Comparison of ENCODE assay signal across 7 cellular contexts in genomic region chr22:45226681-45227186, GRCh38. TPM values are rescaled to one million over a fixed set of nuclear protein-coding genes. Genes with fewer than 3 reads are reported as not detected.
DNase-seq lines count a peak whose midpoint lies in the region; ATAC-seq lines count a peak whose summit lies in the region.

No MANE protein-coding gene starts in this region.

- no peaks in the 10 kb centered on the region for H3K27me3 Mint-ChIP-seq in stimulated activated memory B cell treated with anti-CD40 and anti-IgM and Interleukin-4, amounts not matched to agents 10 μg/mL and 1 μg/mL and 100 μg/mL, for 72 hours

- no peak overlapping the region for H3K4me3 Mint-ChIP-seq in stimulated activated memory B cell treated with anti-CD40 and anti-IgM and Interleukin-4, amounts not matched to agents 10 μg/mL and 1 μg/mL and 100 μg/mL, for 72 hours

- no peaks in the 10 kb centered on the region for H3K9me3 Mint-ChIP-seq in stimulated activated memory B cell treated with anti-CD40 and anti-IgM and Interleukin-4, amounts not matched to agents 10 μg/mL and 1 μg/mL and 100 μg/mL, for 72 hours

- ATAC-seq in left ventricle myocardium superior (peak; percentile 31), GM18502 (IDR thresholded peaks at IDR 0.05; ENCODE audit: poor library complexity, unreplicated experiment) (no peak), HG03175 (IDR thresholded peaks at IDR 0.05; ENCODE audit: unreplicated experiment) (no peak)
- ATAC-seq in stimulated activated memory B cell treated with anti-CD40 and anti-IgM and Interleukin-4, amounts not matched to agents 10 μg/mL and 1 μg/mL and 100 μg/mL, for 72 hours = no peak

- DNase-seq in HT-29 (ENCODE audit: low spot score) (peak; percentile 63), SW480 (ENCODE audit: low spot score) (peak; percentile 42), left ventricle myocardium superior (no peak), DMS53 treated with DMSO at 0.1 percent for 48 hours (lab: John Stamatoyannopoulos, UW; ENCODE audit: unreplicated experiment) (no peak)

- intact Hi-C loops in left ventricle myocardium superior (cut with micrococcal nuclease) = no loop called here

- H3K36me3 Mint-ChIP-seq in stimulated activated memory B cell treated with anti-CD40 and anti-IgM and Interleukin-4, amounts not matched to agents 10 μg/mL and 1 μg/mL and 100 μg/mL, for 72 hours = peaks cover 5% of the 10 kb centered on the region

- H3K27ac Mint-ChIP-seq in stimulated activated memory B cell treated with anti-CD40 and anti-IgM and Interleukin-4, amounts not matched to agents 10 μg/mL and 1 μg/mL and 100 μg/mL, for 72 hours = peak overlapping the region; percentile 22

- H3K4me1 Mint-ChIP-seq in stimulated activated memory B cell treated with anti-CD40 and anti-IgM and Interleukin-4, amounts not matched to agents 10 μg/mL and 1 μg/mL and 100 μg/mL, for 72 hours = peaks cover 80% of the 10 kb centered on the region

RNA-seq across cellular contexts. Expression of gene KIAA0930, which starts 14.0 kb away (rescaled TPM):
- 43.2 and 49.0 TPM in 2 replicates for total RNA-seq in HT-29 (2014; rRNA removed; shearing (Covaris generic))
- 24.1 TPM for total RNA-seq in left ventricle myocardium superior

RNA-seq across cellular contexts. Expression of gene UPK3A, which starts 58.0 kb away (rescaled TPM):
- 4.7 and 6.0 TPM in 2 replicates for total RNA-seq in HT-29 (2014; rRNA removed; shearing (Covaris generic))
- total RNA-seq in left ventricle myocardium superior = 0.25 TPM

Comparison
In these comparisons a context has a peak if more than half of its experiments do, and no peak if none do; other contexts are left out.
1. DNase-seq: peak in HT-29 (single experiment) and SW480 (single experiment); none in left ventricle myocardium superior (single experiment) and DMS53 treated with DMSO at 0.1 percent for 48 hours (single experiment).